In the genomic region with DNA sequence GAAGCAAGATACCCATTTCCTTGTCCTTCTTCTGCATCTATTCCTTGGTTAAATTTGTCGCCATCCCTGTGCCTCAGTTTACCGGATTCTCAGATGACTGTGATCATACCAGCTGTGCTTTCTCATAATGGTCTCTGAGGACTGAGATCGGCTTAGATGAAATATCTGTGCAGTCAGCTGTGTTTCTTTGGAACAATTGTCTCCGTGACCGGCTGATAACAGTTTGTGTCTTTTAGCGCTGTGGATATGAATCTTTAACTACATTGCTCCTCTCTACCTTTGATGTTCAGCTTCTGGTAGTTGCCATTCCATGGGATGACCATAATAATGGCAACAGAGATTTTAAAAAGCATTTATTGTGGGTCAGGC, we compare ENCODE assay signal across 8 cellular contexts.
DNase-seq lines count a peak whose midpoint lies in the region; ATAC-seq and TF ChIP-seq lines count a peak whose summit lies in the region.

No MANE protein-coding gene starts in this region.

- H3K36me3 ChIP-seq in MM.1S (replicated peaks; ENCODE audit: insufficient read depth, low read length) (no peaks in the 10 kb centered on the region), duodenal mucosa (ENCODE audit: control insufficient read depth in 1 of 2, insufficient read depth in 2 of 2, low read length in 2 of 2) (no peaks in the 10 kb centered on the region)

- H3K9me3 ChIP-seq in MM.1S (replicated peaks; ENCODE audit: insufficient read depth, low read length) (no peaks in the 10 kb centered on the region), duodenal mucosa (ENCODE audit: control insufficient read depth in 1 of 2, low read length in 2 of 2) (no peaks in the 10 kb centered on the region)

- H2AFZ ChIP-seq in MM.1S (ENCODE audit: low read length): peak overlapping the region; percentile 85

- H3K27ac ChIP-seq in C4-2B (peak overlapping the region; percentile 66), MM.1S (ENCODE audit: low read length) (no peak overlapping the region), duodenal mucosa (ENCODE audit: low read depth, low read length) (no peak overlapping the region)

- H3K9me2 ChIP-seq in MM.1S (replicated peaks; ENCODE audit: insufficient read depth, low read length): no peaks in the 10 kb centered on the region

- peaks cover 6% of the 10 kb centered on the region for H3K9me3 Mint-ChIP-seq in nephron progenitor cell

- no peak for ATAC-seq in HG03135 (IDR thresholded peaks at IDR 0.05; ENCODE audit: unreplicated experiment)

- H3K36me3 Mint-ChIP-seq in nephron progenitor cell (ENCODE audit: low read depth): peaks cover 44% of the 10 kb centered on the region

- peaks cover 22% of the 10 kb centered on the region for H3K4me1 Mint-ChIP-seq in nephron progenitor cell

- DNase-seq in MM.1S (no peak), nephron progenitor cell (no peak), pons (ENCODE audit: low spot score) (no peak), GDM1 (lab: John Stamatoyannopoulos, UW) (no peak), GM13976 (ENCODE audit: low spot score) (no peak)

- peak overlapping the region; percentile 74 for H3K4me2 ChIP-seq in MM.1S (ENCODE audit: low read depth, low read length)

- H3K4me3 ChIP-seq in MM.1S (ENCODE audit: low read length) (peak overlapping the region; percentile 85), duodenal mucosa (ENCODE audit: low read depth in 1 of 2, low read length in 2 of 2) (peak overlapping the region; percentile 93 to 99)

- TF ChIP-seq CTCF in C4-2B (conservative IDR thresholded peaks at IDR 0.05) (no peak), MM.1S (IDR thresholded peaks at IDR 0.05; ENCODE audit: low read length) (no peak), nephron progenitor cell (IDR thresholded peaks at IDR 0.05) (no peak), GM13976 (IDR thresholded peaks at IDR 0.05; ENCODE audit: borderline replicate concordance, control extremely low read depth, extremely low read depth, insufficient read depth, missing control alignments) (no peak)

- H3F3A ChIP-seq in MM.1S (ENCODE audit: insufficient read depth, low read length): no peaks in the 10 kb centered on the region

- no peaks in the 10 kb centered on the region for H3K27me3 Mint-ChIP-seq in nephron progenitor cell (ENCODE audit: low read depth, poor library complexity)

- H3K27ac Mint-ChIP-seq in nephron progenitor cell: no peak overlapping the region

- H3K4me1 ChIP-seq in MM.1S (ENCODE audit: low read length) (peaks cover 10% of the 10 kb centered on the region; the same call in 1 of the 2 replicates), duodenal mucosa (ENCODE audit: control insufficient read depth in 1 of 2, insufficient read depth in 2 of 2, low read length in 2 of 2) (peaks cover 18 to 19% of the 10 kb centered on the region in 2 donors)

- peaks cover 50% of the 10 kb centered on the region for H3K79me2 ChIP-seq in MM.1S (ENCODE audit: low read length)

- no peaks in the 10 kb centered on the region for H3K27me3 ChIP-seq in MM.1S (replicated peaks; ENCODE audit: insufficient read depth, low read length)
- H3K27me3 ChIP-seq in duodenal mucosa (ENCODE audit: control insufficient read depth in 1 of 2, insufficient read depth in 2 of 2, low read length in 2 of 2): no peaks in the 10 kb centered on the region

- peak overlapping the region; percentile 97 for H3K4me3 Mint-ChIP-seq in nephron progenitor cell

- H4K20me1 ChIP-seq in MM.1S (ENCODE audit: insufficient read depth, low read length): no peaks in the 10 kb centered on the region

- in situ Hi-C loops in GM13976 (cut with MboI; ENCODE audit: low sequenced_read_pairs, unreplicated experiment): no loop called here

- H3K9ac ChIP-seq in MM.1S (ENCODE audit: low read length) (peak overlapping the region; percentile 66), duodenal mucosa (ENCODE audit: low read depth in 1 of 2, low read length in 2 of 2) (peak overlapping the region; percentile 66 to 95)
